8 cellular contexts compared by ENCODE assay signal in genomic region chr7:139232377-139232717, GRCh38. TPM values are rescaled to one million over a fixed set of nuclear protein-coding genes. Genes with fewer than 3 reads are reported as not detected.
DNase-seq lines count a peak whose midpoint lies in the region; ATAC-seq, FAIRE-seq and TF ChIP-seq lines count a peak whose summit lies in the region.

No MANE protein-coding gene starts in this region.

- ATAC-seq in GM21528 (IDR thresholded peaks at IDR 0.05; ENCODE audit: low FRiP score, unreplicated experiment) (peak; percentile 10), pancreas (peak in 2 of 4 donors; percentile 1 to 2), HG03196 (IDR thresholded peaks at IDR 0.05; ENCODE audit: unreplicated experiment) (no peak)

- peaks cover 0 to 4% (median 0%) of the 10 kb centered on the region in 3 donors for H3K36me3 ChIP-seq in Peyer's patch
- peaks cover 0 to under 1% (median 0%) of the 10 kb centered on the region in 3 donors for H3K36me3 ChIP-seq in pancreas

- H3K27me3 ChIP-seq in Peyer's patch (no peaks in the 10 kb centered on the region), pancreas (no peaks in the 10 kb centered on the region)

- DNase-seq in Peyer's patch (no peak), epithelial cell of proximal tubule (ENCODE audit: low read depth) (no peak), pancreas (no peak), DMS 273 (lab: John Stamatoyannopoulos, UW; ENCODE audit: unreplicated experiment) (no peak), amygdala (lab: John Stamatoyannopoulos, UW) (no peak)
- DNase-seq in activated CD4-positive, alpha-beta T cell treated with anti-CD3 and anti-CD28 coated beads, Interleukin-2, amount 50 U/mL, for 1 hour, result no peak

- no peak for TF ChIP-seq POLR2A in Peyer's patch (IDR thresholded peaks at IDR 0.05)

- H3K27ac ChIP-seq in Peyer's patch (peak overlapping the region in 1 of 4 donors; percentile 90), pancreas (peak overlapping the region; percentile 37 to 95 (median 72))

- H3K4me1 ChIP-seq in Peyer's patch (peaks cover 0 to 14% (median 3%) of the 10 kb centered on the region in 4 donors), pancreas (peaks cover 0 to 22% (median 21%) of the 10 kb centered on the region in 3 donors)

- no peak for FAIRE-seq in pancreas (lab: Jason Lieb, UNC)

- WGBS in pancreas, 2 donors, result 1 to 2% methylated on average over 8 of the region's 8 CpGs

- H3K9me3 ChIP-seq in Peyer's patch (no peaks in the 10 kb centered on the region), pancreas (no peaks in the 10 kb centered on the region)

- TF ChIP-seq CTCF in Peyer's patch (IDR thresholded peaks at IDR 0.05) (no peak), epithelial cell of proximal tubule (conservative IDR thresholded peaks at IDR 0.05; ENCODE audit: low read depth, low read length) (no peak), pancreas (IDR thresholded peaks at IDR 0.05) (no peak)

- intact Hi-C loops in pancreas (cut with DNase I), result no loop called here

- H3K4me3 ChIP-seq in Peyer's patch, result peak overlapping the region; percentile 75 to 98 (median 89)
- peak overlapping the region; percentile 93 for H3K4me3 ChIP-seq in epithelial cell of proximal tubule (ENCODE audit: low read depth, low read length)
- H3K4me3 ChIP-seq in pancreas, result peak overlapping the region; percentile 73 to 99 (median 86)

RNA-seq across cellular contexts. Expression of gene UBN2, which starts 1.3 kb away (rescaled TPM):
- 10 to 100 TPM; 18.0 to 46.2 (median 22.6) TPM for total RNA-seq in Peyer's patch
- 2.5 and 2.9 TPM in 2 replicates for total RNA-seq in epithelial cell of proximal tubule
- 10 to 100 TPM; 11.5 to 20.3 (median 16.6) TPM for total RNA-seq in pancreas
- polyA plus RNA-seq in pancreas, result 1 to 10 TPM; 2.9 to 3.4 TPM
